1 cellular context compared by ENCODE assay signal in the genomic region with DNA sequence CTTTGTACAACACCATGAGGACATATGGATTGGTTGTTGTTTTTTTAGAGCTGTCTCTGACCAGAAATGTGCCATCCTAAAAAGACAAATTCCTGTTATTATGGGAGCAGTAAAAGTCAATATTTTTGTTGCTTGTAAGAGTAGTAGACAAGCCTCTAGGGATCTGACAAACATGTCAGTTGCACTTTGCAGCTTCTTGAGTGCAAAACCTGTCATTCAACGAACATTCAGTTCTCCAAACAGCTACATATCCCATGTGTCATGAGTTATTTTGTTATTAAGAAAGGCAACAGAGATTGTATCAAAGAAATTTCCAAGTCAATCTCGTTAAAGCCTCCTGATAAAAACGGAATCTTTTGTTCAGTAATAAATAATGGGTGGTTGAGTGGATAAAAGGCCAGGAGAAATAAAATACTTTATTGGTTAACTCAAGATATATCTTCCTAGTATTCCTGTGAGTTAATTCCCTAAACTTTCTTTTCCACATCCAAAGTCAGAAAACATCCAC.
A peak's percentile ranks its signal among the peaks of the same experiment; 100 is the strongest.
TF ChIP-seq lines count a peak whose summit lies in the region.

No MANE protein-coding gene starts in this region.

TF ChIP-seq in HCT116, 20 proteins besides CTCF, POLR2A, EP300 and RAD21:
- TF ChIP-seq EZH2phosphoT487 (IDR thresholded peaks at IDR 0.05; ENCODE audit: borderline replicate concordance) (0 out of 2 replicates have a peak, but pooled peaks have one; percentile 12), TCF7L2 (IDR thresholded peaks at IDR 0.05; ENCODE audit: borderline replicate concordance, extremely low read depth, insufficient read depth, insufficient read length) (no peak)
